In the genomic region with DNA sequence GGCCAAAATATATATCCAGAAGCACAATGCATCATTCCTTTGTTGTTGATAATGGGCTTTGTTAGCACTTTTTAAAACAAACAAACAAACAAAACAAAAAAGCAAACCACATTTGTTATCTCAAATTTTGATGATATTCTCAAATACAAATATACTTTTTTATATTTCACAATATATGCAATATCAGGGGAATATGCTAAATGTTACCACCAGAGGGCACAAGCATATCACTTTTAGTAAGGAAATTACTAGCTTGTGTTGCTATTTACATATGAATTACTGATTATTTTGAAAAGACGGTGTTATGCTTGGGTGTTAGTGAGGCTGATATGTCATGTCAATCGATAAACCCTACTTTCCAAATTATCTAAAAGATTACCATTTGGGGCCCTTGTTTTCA, we compare ENCODE assay signal across 8 cellular contexts. TPM values are rescaled to one million over a fixed set of nuclear protein-coding genes. Genes with fewer than 3 reads are reported as not detected.
A peak's percentile ranks its signal among the peaks of the same experiment; 100 is the strongest.
DNase-seq lines count a peak whose midpoint lies in the region; ATAC-seq and TF ChIP-seq lines count a peak whose summit lies in the region.

No MANE protein-coding gene starts in this region.

- H3K4me1 Mint-ChIP-seq in CD4-positive, CD25-positive, alpha-beta regulatory T cell, result no peaks in the 10 kb centered on the region

- H3K27me3 Mint-ChIP-seq in CD4-positive, CD25-positive, alpha-beta regulatory T cell, result no peaks in the 10 kb centered on the region

- H3K27ac Mint-ChIP-seq in CD4-positive, CD25-positive, alpha-beta regulatory T cell, result no peak overlapping the region

- TF ChIP-seq CTCF in WERI-Rb-1 (IDR thresholded peaks at IDR 0.05; ENCODE audit: low read depth, low read length), result 0 out of 2 replicates have a peak, but pooled peaks have one; percentile 7
- peak in 1 of 3 experiments; percentile 54 for TF ChIP-seq CTCF in vagina (IDR thresholded peaks at IDR 0.05)

- peak in 2 of 3 donors; percentile 35 to 47 for DNase-seq in CD4-positive, CD25-positive, alpha-beta regulatory T cell
- DNase-seq in H4 (ENCODE audit: low spot score) (peak; percentile 10), WERI-Rb-1 (no peak), kidney glomerular epithelial cell (lab: John Stamatoyannopoulos, UW) (peak; percentile 21), vagina (ENCODE audit: extremely low spot score in 2 of 2) (no peak)
- DNase-seq in stimulated activated CD4-positive, alpha-beta T cell treated with anti-CD3 and anti-CD28 coated beads, Interleukin-4, amount 100 ng/mL, for 1 hour, result no peak
- no peak for DNase-seq in stimulated activated CD4-positive, alpha-beta T cell treated with anti-CD3 and anti-CD28 coated beads, Interleukin-4, amount 100 ng/mL, for 4 hours

- H3K9me3 Mint-ChIP-seq in CD4-positive, CD25-positive, alpha-beta regulatory T cell, result no peaks in the 10 kb centered on the region

- H3K4me3 Mint-ChIP-seq in CD4-positive, CD25-positive, alpha-beta regulatory T cell, result no peak overlapping the region

- no peaks in the 10 kb centered on the region for H3K36me3 Mint-ChIP-seq in CD4-positive, CD25-positive, alpha-beta regulatory T cell

- no peaks in the 10 kb centered on the region for H3K27me3 ChIP-seq in CD4-positive, CD25-positive, alpha-beta regulatory T cell (ENCODE audit: control insufficient read depth, insufficient read depth, low read length)
- H3K27me3 ChIP-seq in WERI-Rb-1 (ENCODE audit: insufficient read depth, low read depth, severe bottlenecking) (peaks cover 35% of the 10 kb centered on the region), vagina (no peaks in the 10 kb centered on the region)

- TF ChIP-seq POLR2A in vagina (IDR thresholded peaks at IDR 0.05), result no peak

- ATAC-seq in CD4-positive, CD25-positive, alpha-beta regulatory T cell (ENCODE audit: low read depth in 2 of 2), result no peak
- no peak for ATAC-seq in HG03342 (IDR thresholded peaks at IDR 0.05; ENCODE audit: unreplicated experiment)

- H3K4me1 ChIP-seq in CD4-positive, CD25-positive, alpha-beta regulatory T cell (ENCODE audit: control insufficient read depth, insufficient read depth, low read length, poor library complexity, severe bottlenecking), result no peaks in the 10 kb centered on the region
- no peaks in the 10 kb centered on the region for H3K4me1 ChIP-seq in vagina

- H3K36me3 ChIP-seq in CD4-positive, CD25-positive, alpha-beta regulatory T cell (ENCODE audit: control insufficient read depth, insufficient read depth, low read length), result no peaks in the 10 kb centered on the region
- H3K36me3 ChIP-seq in WERI-Rb-1 (no peaks in the 10 kb centered on the region), vagina (no peaks in the 10 kb centered on the region)

- intact Hi-C loops in vagina (cut with DNase I), result no loop called here

- no peaks in the 10 kb centered on the region for H3K9me3 ChIP-seq in CD4-positive, CD25-positive, alpha-beta regulatory T cell (ENCODE audit: control insufficient read depth in 2 of 2, low read length in 2 of 2)
- no peaks in the 10 kb centered on the region for H3K9me3 ChIP-seq in WERI-Rb-1 (ENCODE audit: severe bottlenecking)
- no peaks in the 10 kb centered on the region for H3K9me3 ChIP-seq in vagina

- no peak overlapping the region for H3K4me3 ChIP-seq in CD4-positive, CD25-positive, alpha-beta regulatory T cell (ENCODE audit: low read depth, low read length)
- H3K4me3 ChIP-seq in WERI-Rb-1 (ENCODE audit: low read depth, low read length), result no peak overlapping the region
- H3K4me3 ChIP-seq in vagina, result no peak overlapping the region

- no peak overlapping the region for H3K27ac ChIP-seq in CD4-positive, CD25-positive, alpha-beta regulatory T cell (ENCODE audit: insufficient read depth, low read length, poor library complexity, severe bottlenecking)
- H3K27ac ChIP-seq in WERI-Rb-1 (no peak overlapping the region), vagina (no peak overlapping the region)

RNA-seq across cellular contexts. Expression of gene RIPPLY1, which starts 29.1 kb away (rescaled TPM):
- not detected for total RNA-seq in CD4-positive, CD25-positive, alpha-beta regulatory T cell
- polyA plus RNA-seq in CD4-positive, CD25-positive, alpha-beta regulatory T cell, result not detected
- total RNA-seq in H4 (2014; rRNA removed; shearing (Covaris generic)), result not detected in 2 replicates
- total RNA-seq in vagina, result not detected

RNA-seq across cellular contexts. Expression of gene CLDN2, which starts 46.1 kb away (rescaled TPM):
- not detected for total RNA-seq in CD4-positive, CD25-positive, alpha-beta regulatory T cell
- polyA plus RNA-seq in CD4-positive, CD25-positive, alpha-beta regulatory T cell, result not detected
- total RNA-seq in H4 (2014; rRNA removed; shearing (Covaris generic)), result not detected in 2 replicates
- not detected for total RNA-seq in vagina

Comparison
In these comparisons a context has a peak if more than half of its experiments do, and no peak if none do; other contexts are left out.
1. DNase-seq: peak in CD4-positive, CD25-positive, alpha-beta regulatory T cell (2 of 3), H4 (single experiment) and kidney glomerular epithelial cell (single experiment); none in WERI-Rb-1 (single experiment), vagina (0 of 2), stimulated activated CD4-positive, alpha-beta T cell treated with anti-CD3 and anti-CD28 coated beads, Interleukin-4, amount 100 ng/mL, for 1 hour (single experiment) and stimulated activated CD4-positive, alpha-beta T cell treated with anti-CD3 and anti-CD28 coated beads, Interleukin-4, amount 100 ng/mL, for 4 hours (0 of 2).